15 cellular contexts compared by ENCODE assay signal in the genomic region with DNA sequence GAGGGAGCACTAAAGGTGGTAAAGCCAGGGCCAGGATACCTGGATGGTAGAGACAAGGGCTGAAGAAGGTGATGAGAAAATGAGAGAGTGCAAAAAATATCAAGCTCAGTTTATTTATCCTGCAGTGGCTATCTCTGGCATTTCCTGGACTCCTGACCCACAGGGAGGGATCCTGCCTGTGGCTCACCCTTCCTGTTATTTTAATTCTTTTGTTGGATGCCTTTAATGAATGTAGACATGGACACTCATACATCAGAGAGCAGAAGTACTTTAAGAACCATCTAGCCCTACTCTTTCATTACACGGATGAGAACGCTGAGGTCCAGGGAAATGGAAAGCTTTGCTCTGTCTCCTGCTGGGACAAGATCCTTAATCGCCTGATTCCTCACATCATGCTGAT. TPM values are rescaled to one million over a fixed set of nuclear protein-coding genes. Genes with fewer than 3 reads are reported as not detected.
DNase-seq lines count a peak whose midpoint lies in the region; FAIRE-seq lines count a peak whose summit lies in the region.
"Had no signal": no experiment of that assay in that cellular context is flagged by ENCODE, and none has a peak within 500 bp of the region (broad histone marks: within the 10 kb centered on the region; RNA-seq: fewer than 3 reads in every experiment).

No MANE protein-coding gene starts in this region.

- no peak overlapping the region for H3K4me3 ChIP-seq in mesodermal cell (ENCODE audit: extremely low read depth, insufficient read depth, low read length, poor library complexity, severe bottlenecking)
- H3K4me3 ChIP-seq: cardiac muscle cell had no signal

- intact Hi-C loops in activated T-helper 1 cell treated with anti-CD3 and anti-CD28 coated beads, Interleukin-12 subunit alpha, Interleukin-12 subunit beta, Interleukin-2, Interleukin-4 antibody, amounts not matched to agents 30 ng/mL and 10 ng/mL and 1 ng/mL, durations not matched to agents 14 hours and 24 hours and 36 hours (cut with micrococcal nuclease) = no loop called here

- H3K36me3 Mint-ChIP-seq in activated T-helper 1 cell treated with anti-CD3 and anti-CD28 coated beads, Interleukin-12 subunit alpha, Interleukin-12 subunit beta, Interleukin-2, Interleukin-4 antibody, amounts not matched to agents 30 ng/mL and 10 ng/mL and 1 ng/mL, durations not matched to agents 14 hours and 24 hours and 36 hours (ENCODE audit: low read depth) = peaks cover 7% of the 10 kb centered on the region

- DNase-seq in EH (ENCODE audit: low read depth) (peak; percentile 96), RCC 7860 (ENCODE audit: low spot score) (peak; percentile 50), epithelial cell of prostate (ENCODE audit: low read depth, low spot score) (no peak), NCI-H1436 (lab: John Stamatoyannopoulos, UW) (no peak), superior temporal gyrus (ENCODE audit: extremely low spot score) (no peak), NCI-H1048 (lab: John Stamatoyannopoulos, UW) (no peak)
- no peak for DNase-seq in activated T-helper 1 cell treated with anti-CD3 and anti-CD28 coated beads, Interleukin-12 subunit alpha, Interleukin-12 subunit beta, Interleukin-2, Interleukin-4 antibody, amounts not matched to agents 30 ng/mL and 10 ng/mL and 1 ng/mL, durations not matched to agents 14 hours and 24 hours and 36 hours (ENCODE audit: low spot score)
- DNase-seq: activated CD4-positive, alpha-beta T cell treated with anti-CD3 and anti-CD28 coated beads for 4 hours; CD4-positive, alpha-beta T cell; GF-D8; NCI-H2029; stimulated activated CD4-positive, alpha-beta T cell treated with anti-CD3 and anti-CD28 coated beads, Interleukin-4, amount 100 ng/mL, for 4 hours; stimulated activated naive CD4-positive, alpha-beta T cell treated with Interleukin-2 at 50 U/mL for 16 hours had no signal

- WGBS in mesodermal cell (ENCODE audit: insufficient coverage in 2 of 2), 2 experiments = 79 to 80% methylated on average over 2 to 3 of the region's 3 CpGs

- no peaks in the 10 kb centered on the region for H3K9me3 ChIP-seq in mesodermal cell (ENCODE audit: control insufficient read depth, low read length)

- H3K27ac Mint-ChIP-seq in activated T-helper 1 cell treated with anti-CD3 and anti-CD28 coated beads, Interleukin-12 subunit alpha, Interleukin-12 subunit beta, Interleukin-2, Interleukin-4 antibody, amounts not matched to agents 30 ng/mL and 10 ng/mL and 1 ng/mL, durations not matched to agents 14 hours and 24 hours and 36 hours = no peak overlapping the region
- H3K27ac Mint-ChIP-seq: CD4-positive, alpha-beta T cell had no signal

- FAIRE-seq in RCC 7860 (lab: Jason Lieb, UNC) = no peak

- no peaks in the 10 kb centered on the region for H3K9me3 Mint-ChIP-seq in activated T-helper 1 cell treated with anti-CD3 and anti-CD28 coated beads, Interleukin-12 subunit alpha, Interleukin-12 subunit beta, Interleukin-2, Interleukin-4 antibody, amounts not matched to agents 30 ng/mL and 10 ng/mL and 1 ng/mL, durations not matched to agents 14 hours and 24 hours and 36 hours
- H3K9me3 Mint-ChIP-seq: CD4-positive, alpha-beta T cell had no signal

- peaks cover 25% of the 10 kb centered on the region for H3K4me1 ChIP-seq in mesodermal cell (ENCODE audit: control insufficient read depth, insufficient read depth, low read length, poor library complexity, severe bottlenecking)

- H3K36me3 ChIP-seq in mesodermal cell (ENCODE audit: control insufficient read depth, insufficient read depth, low read length) = no peaks in the 10 kb centered on the region
- H3K36me3 ChIP-seq: cardiac muscle cell had no signal

- H3K27me3 Mint-ChIP-seq in activated T-helper 1 cell treated with anti-CD3 and anti-CD28 coated beads, Interleukin-12 subunit alpha, Interleukin-12 subunit beta, Interleukin-2, Interleukin-4 antibody, amounts not matched to agents 30 ng/mL and 10 ng/mL and 1 ng/mL, durations not matched to agents 14 hours and 24 hours and 36 hours (ENCODE audit: insufficient read depth) = peaks cover 5% of the 10 kb centered on the region
- H3K27me3 Mint-ChIP-seq: CD4-positive, alpha-beta T cell had no signal

- H3K4me1 Mint-ChIP-seq in activated T-helper 1 cell treated with anti-CD3 and anti-CD28 coated beads, Interleukin-12 subunit alpha, Interleukin-12 subunit beta, Interleukin-2, Interleukin-4 antibody, amounts not matched to agents 30 ng/mL and 10 ng/mL and 1 ng/mL, durations not matched to agents 14 hours and 24 hours and 36 hours (ENCODE audit: low read depth) = peaks cover 7% of the 10 kb centered on the region

- peak overlapping the region; percentile 80 for H3K27ac ChIP-seq in epithelial cell of prostate
- peak overlapping the region; percentile 26 for H3K27ac ChIP-seq in mesodermal cell (ENCODE audit: low read depth, low read length, severe bottlenecking)
- H3K27ac ChIP-seq: cardiac muscle cell had no signal

- no peak overlapping the region for H3K4me3 Mint-ChIP-seq in activated T-helper 1 cell treated with anti-CD3 and anti-CD28 coated beads, Interleukin-12 subunit alpha, Interleukin-12 subunit beta, Interleukin-2, Interleukin-4 antibody, amounts not matched to agents 30 ng/mL and 10 ng/mL and 1 ng/mL, durations not matched to agents 14 hours and 24 hours and 36 hours
- H3K4me3 Mint-ChIP-seq: CD4-positive, alpha-beta T cell had no signal

RNA-seq across cellular contexts. Expression of a gene that starts 20.6 kb away (rescaled TPM):
- polyA plus RNA-seq in mesodermal cell (2013, experiment 1 of 2) = 40.5 TPM
- 35.1 TPM for polyA plus RNA-seq in mesodermal cell (2013, experiment 2 of 2)
- total RNA-seq in activated T-helper 1 cell treated with anti-CD3 and anti-CD28 coated beads, Interleukin-12 subunit alpha, Interleukin-12 subunit beta, Interleukin-2, Interleukin-4 antibody, amounts not matched to agents 30 ng/mL and 10 ng/mL and 1 ng/mL, durations not matched to agents 14 hours and 24 hours and 36 hours = 68.5 and 71.6 TPM in 2 replicates

Comparison
In these comparisons a context has a peak if more than half of its experiments do, and no peak if none do; other contexts are left out.
1. DNase-seq: peak in EH (single experiment) and RCC 7860 (single experiment); none in epithelial cell of prostate (single experiment), NCI-H1436 (single experiment), superior temporal gyrus (single experiment), NCI-H1048 (single experiment) and activated T-helper 1 cell treated with anti-CD3 and anti-CD28 coated beads, Interleukin-12 subunit alpha, Interleukin-12 subunit beta, Interleukin-2, Interleukin-4 antibody, amounts not matched to agents 30 ng/mL and 10 ng/mL and 1 ng/mL, durations not matched to agents 14 hours and 24 hours and 36 hours (single experiment).